In the genomic region with DNA sequence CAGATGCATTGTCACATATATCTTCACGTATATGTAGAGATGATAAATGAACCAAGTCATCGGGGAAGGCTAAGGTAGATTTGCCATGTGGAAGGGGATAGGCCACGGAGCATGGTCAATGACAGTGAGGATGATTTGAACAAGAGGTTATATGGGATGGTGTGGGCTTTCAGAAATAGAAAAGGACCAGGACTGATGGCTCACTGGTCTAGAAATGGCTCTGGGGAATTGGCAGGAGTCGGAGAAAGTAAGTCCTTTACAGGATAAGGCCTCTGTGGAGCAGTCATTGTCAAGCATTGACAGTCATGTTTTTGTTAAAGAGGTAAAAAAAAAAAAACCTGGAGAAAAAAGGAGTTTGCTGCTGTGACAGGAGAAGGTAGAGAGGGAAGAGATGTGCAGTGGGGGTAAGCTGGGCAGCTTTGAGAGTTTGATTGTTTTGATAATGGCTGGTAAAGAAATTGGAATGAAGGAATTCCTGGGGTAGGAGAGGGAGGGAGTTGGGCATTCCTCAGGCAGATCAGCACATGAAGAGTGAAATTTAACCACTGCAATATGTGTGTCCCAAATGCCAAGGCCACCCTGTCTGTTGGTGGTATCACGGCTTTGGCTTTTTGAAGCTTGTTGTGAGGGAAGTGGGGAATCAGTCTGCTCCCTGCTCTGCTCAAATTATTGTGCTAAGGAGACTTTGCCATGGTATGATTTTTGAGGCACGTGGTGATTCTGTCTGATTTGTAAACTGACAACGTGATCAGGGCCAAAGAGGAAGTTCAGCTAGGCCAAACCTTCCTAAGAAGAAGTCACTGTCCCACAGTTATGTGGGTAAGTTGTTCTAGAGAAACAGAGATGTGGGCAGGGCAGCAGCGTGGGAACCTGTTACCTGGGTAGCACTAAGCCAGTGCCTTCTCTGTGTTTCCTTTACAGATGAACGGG, we compare ENCODE assay signal across 8 cellular contexts. TPM values are rescaled to one million over a fixed set of nuclear protein-coding genes. Genes with fewer than 3 reads are reported as not detected.
DNase-seq lines count a peak whose midpoint lies in the region; ATAC-seq and TF ChIP-seq lines count a peak whose summit lies in the region.

No MANE protein-coding gene starts in this region.

- ATAC-seq in GM21825 (IDR thresholded peaks at IDR 0.05; ENCODE audit: unreplicated experiment) = peak; percentile 87
- peak; percentile 73 for ATAC-seq in central memory CD8-positive, alpha-beta T cell (replicated peaks; ENCODE audit: extremely low read depth, poor library complexity, severe bottlenecking)

- no peaks in the 10 kb centered on the region for H3K9me2 ChIP-seq in PC-9 (ENCODE audit: insufficient read depth)

- no peak overlapping the region for H3K4me3 ChIP-seq in CD4-positive, alpha-beta memory T cell (ENCODE audit: low read length in 2 of 2)
- H3K4me3 ChIP-seq in muscle layer of duodenum (ENCODE audit: low read depth in 1 of 2, low read length in 2 of 2) = no peak overlapping the region
- H3K4me3 ChIP-seq in PC-9 = no peak overlapping the region

- H2AFZ ChIP-seq in PC-9 = no peak overlapping the region

- no peaks in the 10 kb centered on the region for H3K9me3 ChIP-seq in CD4-positive, alpha-beta memory T cell (ENCODE audit: control insufficient read depth in 1 of 2, low read length in 2 of 2)
- H3K9me3 ChIP-seq in muscle layer of duodenum (ENCODE audit: control insufficient read depth in 1 of 2, low read length in 2 of 2) (no peaks in the 10 kb centered on the region), PC-9 (ENCODE audit: insufficient read depth, low read depth) (no peaks in the 10 kb centered on the region)

- no peak for TF ChIP-seq CTCF in PC-9 (conservative IDR thresholded peaks at IDR 0.05)

- POLR2A ChIA-PET in CD4-positive, alpha-beta memory T cell (lab: Charles Lee; ENCODE audit: partially characterized antibody) = interaction anchor here (0.6 to 2.8 kb wide), 6 partner anchors 14 to 46 kb away, joined by 3 to 18 read pairs (median 5); no protein-coding TSS in a partner anchor
- POLR2A ChIA-PET in PC-9 (lab: Charles Lee; ENCODE audit: unreplicated experiment) = no interaction called here

- H3K27me3 ChIP-seq in CD4-positive, alpha-beta memory T cell (ENCODE audit: insufficient read depth, low read length) = no peaks in the 10 kb centered on the region
- H3K27me3 ChIP-seq in muscle layer of duodenum (ENCODE audit: low read depth, low read length) = no peaks in the 10 kb centered on the region
- H3K27me3 ChIP-seq in PC-9 (ENCODE audit: insufficient read depth, low read depth) = no peaks in the 10 kb centered on the region

- no peaks in the 10 kb centered on the region; the same call in 1 of the 2 replicates for H3F3A ChIP-seq in PC-9 (ENCODE audit: insufficient read depth, low read depth)

- intact Hi-C loops in CD4-positive, alpha-beta memory T cell (cut with micrococcal nuclease) = loop anchor here (1.0 kb wide), 1 partner anchor 38 kb away; no protein-coding TSS in a partner anchor
- intact Hi-C loops in PC-9 (cut with micrococcal nuclease; ENCODE audit: unreplicated experiment) = no loop called here

- H3K4me3 Mint-ChIP-seq in CD4-positive, alpha-beta memory T cell = peak overlapping the region in 7 of 8 donors; percentile 22 to 81 (median 64)
- peak overlapping the region; percentile 35 for H3K4me3 Mint-ChIP-seq in central memory CD8-positive, alpha-beta T cell

- H3K4me1 ChIP-seq in CD4-positive, alpha-beta memory T cell (ENCODE audit: insufficient read depth, low read length) = peaks cover 64% of the 10 kb centered on the region
- peaks cover 0 to 5% of the 10 kb centered on the region in 2 donors for H3K4me1 ChIP-seq in muscle layer of duodenum (ENCODE audit: control insufficient read depth in 1 of 2, insufficient read depth in 2 of 2, low read length in 2 of 2)
- no peaks in the 10 kb centered on the region for H3K4me1 ChIP-seq in PC-9 (replicated peaks; ENCODE audit: insufficient read depth)

- peak in 3 of 5 donors; percentile 20 to 47 (median 23) for DNase-seq in CD4-positive, alpha-beta memory T cell
- DNase-seq in OCI-M1 (lab: John Stamatoyannopoulos, UW) = peak; percentile 89
- no peak for DNase-seq in central memory CD8-positive, alpha-beta T cell (ENCODE audit: low spot score in 2 of 2)
- no peak for DNase-seq in retina
- DNase-seq in PC-9 = no peak
- DNase-seq in middle frontal gyrus (ENCODE audit: extremely low spot score, low spot score) = no peak

- H3K9me3 Mint-ChIP-seq in CD4-positive, alpha-beta memory T cell = no peaks in the 10 kb centered on the region
- H3K9me3 Mint-ChIP-seq in central memory CD8-positive, alpha-beta T cell = no peaks in the 10 kb centered on the region

- no peaks in the 10 kb centered on the region; the same call in 1 of the 2 replicates for H4K20me1 ChIP-seq in PC-9 (ENCODE audit: insufficient read depth)

- H3K36me3 Mint-ChIP-seq in CD4-positive, alpha-beta memory T cell = peaks cover 37 to 51% of the 10 kb centered on the region in 2 donors
- peaks cover 28% of the 10 kb centered on the region for H3K36me3 Mint-ChIP-seq in central memory CD8-positive, alpha-beta T cell (ENCODE audit: insufficient read depth)

- peak overlapping the region; percentile 59 to 90 (median 86) for H3K27ac Mint-ChIP-seq in CD4-positive, alpha-beta memory T cell
- peak overlapping the region; percentile 75 for H3K27ac Mint-ChIP-seq in central memory CD8-positive, alpha-beta T cell (ENCODE audit: low read depth)

- CTCF ChIA-PET in CD4-positive, alpha-beta memory T cell (lab: Charles Lee; ENCODE audit: partially characterized antibody) = interaction anchor here (0.6 to 3.1 kb wide), 7 partner anchors 12 to 376 kb away, joined by 3 to 29 read pairs (median 5); no protein-coding TSS in a partner anchor
- CTCF ChIA-PET in PC-9 (lab: Charles Lee) = interaction anchor here (0.7 kb wide), 1 partner anchor 29 kb away, joined by 3 read pairs; no protein-coding TSS in a partner anchor

- peak overlapping the region; percentile 44 for H3K27ac ChIP-seq in CD4-positive, alpha-beta memory T cell (ENCODE audit: low read depth, low read length)
- H3K27ac ChIP-seq in muscle layer of duodenum (ENCODE audit: low read length) (peak overlapping the region; percentile 9), PC-9 (no peak overlapping the region)

- H3K4me2 ChIP-seq in PC-9 = no peak overlapping the region

- BruUV-seq in PC-9 (replicated peaks; lab: Mats Ljungman, UMichigan) = no TSS peak

- peaks cover 12% of the 10 kb centered on the region for H3K36me3 ChIP-seq in CD4-positive, alpha-beta memory T cell (ENCODE audit: insufficient read depth, low read length)
- H3K36me3 ChIP-seq in muscle layer of duodenum (ENCODE audit: control insufficient read depth in 1 of 2, insufficient read depth in 2 of 2, low read length in 2 of 2) (peaks cover 0 to 3% of the 10 kb centered on the region in 2 donors), PC-9 (ENCODE audit: low read depth) (no peaks in the 10 kb centered on the region)

- peaks cover 8% of the 10 kb centered on the region; the same call in 1 of the 2 replicates for H3K79me2 ChIP-seq in PC-9 (ENCODE audit: low read depth)

- H3K27me3 Mint-ChIP-seq in CD4-positive, alpha-beta memory T cell = no peaks in the 10 kb centered on the region
- no peaks in the 10 kb centered on the region for H3K27me3 Mint-ChIP-seq in central memory CD8-positive, alpha-beta T cell

- peaks cover 52 to 71% (median 62%) of the 10 kb centered on the region in 4 donors for H3K4me1 Mint-ChIP-seq in CD4-positive, alpha-beta memory T cell
- H3K4me1 Mint-ChIP-seq in central memory CD8-positive, alpha-beta T cell = peaks cover 62% of the 10 kb centered on the region

RNA-seq across cellular contexts. Expression of gene MACF1, which starts 26.0 kb away (rescaled TPM):
- total RNA-seq in CD4-positive, alpha-beta memory T cell = 100 to 1,000 TPM; 329 to 387 TPM
- 100 to 1,000 TPM in 1 of 2 donors, 1 to 10 TPM in 1; 6.8 to 114 TPM for polyA plus RNA-seq in CD4-positive, alpha-beta memory T cell
- 189 and 199 TPM in 2 replicates for total RNA-seq in PC-9 (2021)

Comparison
In these comparisons a context has a peak if more than half of its experiments do, and no peak if none do; other contexts are left out.
1. DNase-seq: peak in CD4-positive, alpha-beta memory T cell (3 of 5) and OCI-M1 (single experiment); none in central memory CD8-positive, alpha-beta T cell (0 of 2), retina (single experiment), PC-9 (0 of 2) and middle frontal gyrus (single experiment).